In genomic region chr5:17412760-17413671, GRCh38 we compare ENCODE assay signal across 11 cellular contexts.
DNase-seq lines count a peak whose midpoint lies in the region; ATAC-seq and TF ChIP-seq lines count a peak whose summit lies in the region.
"Had no signal": no experiment of that assay in that cellular context is flagged by ENCODE, and none has a peak within 500 bp of the region (broad histone marks: within the 10 kb centered on the region; RNA-seq: fewer than 3 reads in every experiment).

No MANE protein-coding gene starts in this region.

- H3K4me3 Mint-ChIP-seq in HFFc6 (no peak overlapping the region), immature natural killer cell (no peak overlapping the region)
- no peak overlapping the region for H3K4me3 Mint-ChIP-seq in activated CD4-positive, alpha-beta T cell treated with anti-CD3 and anti-CD28 coated beads, Interleukin-2, amount 10 ng/mL, durations not matched to agents 24 days and 14 days
- H3K4me3 Mint-ChIP-seq: activated T-cell treated with anti-CD3 and anti-CD28 coated beads, Interleukin-2, amount 50 U/mL, for 72 hours had no signal

- DNase-seq in ELR (ENCODE audit: low read depth) (peak; percentile 7), NCI-H69 (lab: John Stamatoyannopoulos, UW) (peak; percentile 20), HFFc6 (no peak), immature natural killer cell (no peak)
- no peak for DNase-seq in activated CD4-positive, alpha-beta T cell treated with anti-CD3 and anti-CD28 coated beads, Interleukin-2, amount 10 ng/mL, durations not matched to agents 24 days and 14 days
- DNase-seq in activated CD4-positive, alpha-beta T cell treated with anti-CD3 and anti-CD28 coated beads for 4 hours, result no peak
- DNase-seq: activated T-cell treated with anti-CD3 and anti-CD28 coated beads, Interleukin-2, amount 50 U/mL, for 72 hours; stimulated activated naive CD4-positive, alpha-beta T cell; SW 1271 had no signal

- no peak overlapping the region for H3K27ac Mint-ChIP-seq in HFFc6
- H3K27ac Mint-ChIP-seq in immature natural killer cell, result no peak overlapping the region
- H3K27ac Mint-ChIP-seq in activated CD4-positive, alpha-beta T cell treated with anti-CD3 and anti-CD28 coated beads, Interleukin-2, amount 10 ng/mL, durations not matched to agents 24 days and 14 days, result no peak overlapping the region
- H3K27ac Mint-ChIP-seq: activated T-cell treated with anti-CD3 and anti-CD28 coated beads, Interleukin-2, amount 50 U/mL, for 72 hours had no signal

- no peak for TF ChIP-seq CTCF in HFFc6 (IDR thresholded peaks at IDR 0.05)

- no peaks in the 10 kb centered on the region; the same call in 1 of the 2 replicates for H3K4me1 Mint-ChIP-seq in HFFc6 (ENCODE audit: low read depth)
- H3K4me1 Mint-ChIP-seq in immature natural killer cell, result no peaks in the 10 kb centered on the region
- H3K4me1 Mint-ChIP-seq in activated CD4-positive, alpha-beta T cell treated with anti-CD3 and anti-CD28 coated beads, Interleukin-2, amount 10 ng/mL, durations not matched to agents 24 days and 14 days, result no peaks in the 10 kb centered on the region

- intact Hi-C loops in activated CD4-positive, alpha-beta T cell treated with anti-CD3 and anti-CD28 coated beads, Interleukin-2, amount 10 ng/mL, durations not matched to agents 24 days and 14 days (cut with micrococcal nuclease), result no loop called here

- H3K9me3 Mint-ChIP-seq in HFFc6, result no peaks in the 10 kb centered on the region
- peaks cover 0 to 22% (median 4%) of the 10 kb centered on the region in 6 donors for H3K9me3 Mint-ChIP-seq in immature natural killer cell
- H3K9me3 Mint-ChIP-seq in activated CD4-positive, alpha-beta T cell treated with anti-CD3 and anti-CD28 coated beads, Interleukin-2, amount 10 ng/mL, durations not matched to agents 24 days and 14 days, result peaks cover 5% of the 10 kb centered on the region
- H3K9me3 Mint-ChIP-seq: activated T-cell treated with anti-CD3 and anti-CD28 coated beads, Interleukin-2, amount 50 U/mL, for 72 hours had no signal

- ATAC-seq in HG02623 (IDR thresholded peaks at IDR 0.05; ENCODE audit: unreplicated experiment) (peak; percentile 63), esophagus mucosa (peak; percentile 33)
- ATAC-seq: activated T-cell treated with anti-CD3 and anti-CD28 coated beads, Interleukin-2, amount 50 U/mL, for 72 hours had no signal

- H3K36me3 Mint-ChIP-seq in HFFc6 (ENCODE audit: low read depth) (no peaks in the 10 kb centered on the region; the same call in 1 of the 2 replicates), immature natural killer cell (no peaks in the 10 kb centered on the region)
- no peaks in the 10 kb centered on the region for H3K36me3 Mint-ChIP-seq in activated CD4-positive, alpha-beta T cell treated with anti-CD3 and anti-CD28 coated beads, Interleukin-2, amount 10 ng/mL, durations not matched to agents 24 days and 14 days (ENCODE audit: low read depth)

- peaks cover 6% of the 10 kb centered on the region for H3K27me3 Mint-ChIP-seq in HFFc6 (ENCODE audit: insufficient read depth)
- peaks cover 0 to 3% (median 0%) of the 10 kb centered on the region in 3 donors for H3K27me3 Mint-ChIP-seq in immature natural killer cell (ENCODE audit: low read depth in 3 of 3)
- no peaks in the 10 kb centered on the region for H3K27me3 Mint-ChIP-seq in activated CD4-positive, alpha-beta T cell treated with anti-CD3 and anti-CD28 coated beads, Interleukin-2, amount 10 ng/mL, durations not matched to agents 24 days and 14 days

Comparison
In these comparisons a context has a peak if more than half of its experiments do, and no peak if none do; other contexts are left out.
1. DNase-seq: peak in ELR (single experiment) and NCI-H69 (single experiment); none in HFFc6 (single experiment), immature natural killer cell (0 of 3), activated CD4-positive, alpha-beta T cell treated with anti-CD3 and anti-CD28 coated beads, Interleukin-2, amount 10 ng/mL, durations not matched to agents 24 days and 14 days (single experiment) and activated CD4-positive, alpha-beta T cell treated with anti-CD3 and anti-CD28 coated beads for 4 hours (0 of 2).